Comparison of ENCODE assay signal across 9 cellular contexts in the genomic region with DNA sequence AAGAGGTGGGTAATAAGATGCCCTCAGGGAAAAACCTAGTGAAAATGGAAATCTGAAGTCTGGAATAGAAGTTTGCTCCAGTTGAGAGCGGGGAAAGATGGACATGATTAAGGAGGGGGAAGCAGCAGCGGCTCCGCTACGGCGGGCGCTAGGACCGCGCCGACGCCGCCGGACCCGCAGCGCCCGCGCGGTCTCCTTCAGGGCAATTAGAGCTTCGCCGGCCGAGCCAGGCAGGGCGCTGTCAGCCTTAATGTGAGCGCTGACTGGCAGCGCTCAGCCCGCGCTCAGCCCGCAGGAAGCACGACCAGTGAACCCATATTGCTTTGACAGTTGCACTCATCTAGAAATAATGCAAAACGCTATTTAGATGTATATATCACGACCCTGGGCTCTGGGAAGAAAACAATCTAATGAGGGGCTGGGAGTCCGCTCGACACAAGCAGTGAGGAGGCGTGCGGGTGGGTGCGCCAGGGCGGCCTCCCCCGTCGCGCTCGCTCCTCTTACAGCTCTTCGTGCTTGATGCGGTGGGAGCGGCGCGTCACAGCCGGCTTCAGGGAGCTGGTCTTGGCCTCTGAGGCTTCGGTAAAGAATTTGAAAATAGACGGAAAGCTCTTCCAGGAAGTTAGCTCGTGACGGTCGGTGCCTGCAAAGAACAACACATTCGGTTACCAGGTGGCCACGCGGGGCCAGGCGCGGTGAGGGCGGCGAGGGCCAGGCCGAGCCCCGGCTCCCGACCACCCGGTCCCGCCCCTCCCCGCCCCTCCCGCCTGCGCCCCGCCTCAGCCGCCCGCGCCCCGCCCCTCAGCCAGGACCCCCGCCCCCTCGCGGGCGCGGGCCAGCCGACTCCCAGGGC. TPM values are rescaled to one million over a fixed set of nuclear protein-coding genes. Genes with fewer than 3 reads are reported as not detected.
DNase-seq lines count a peak whose midpoint lies in the region; ATAC-seq, FAIRE-seq and TF ChIP-seq lines count a peak whose summit lies in the region.
"Had no signal": no experiment of that assay in that cellular context is flagged by ENCODE, and none has a peak within 500 bp of the region (broad histone marks: within the 10 kb centered on the region; RNA-seq: fewer than 3 reads in every experiment).

No MANE protein-coding gene starts in this region.

- ATAC-seq in GM21367 (IDR thresholded peaks at IDR 0.05; ENCODE audit: unreplicated experiment) = peak; percentile 98

- 0 to 1% methylated on average over 55 to 76 of the region's 76 CpGs for WGBS in esophagus, 2 donors

- H3K27me3 ChIP-seq in esophagus (ENCODE audit: control insufficient read depth in 1 of 2, insufficient read depth in 2 of 2, low read length in 2 of 2) (no peaks in the 10 kb centered on the region), mucosa of stomach (ENCODE audit: control insufficient read depth, insufficient read depth, low read length) (peaks cover 5% of the 10 kb centered on the region)

- no peaks in the 10 kb centered on the region for H3K36me3 ChIP-seq in esophagus (ENCODE audit: control insufficient read depth in 2 of 2, insufficient read depth in 2 of 2, low read length in 1 of 2)
- no peaks in the 10 kb centered on the region for H3K36me3 ChIP-seq in mucosa of stomach (ENCODE audit: control insufficient read depth, insufficient read depth, low read length)

- peak overlapping the region; percentile 64 to 84 for H3K27ac ChIP-seq in esophagus (ENCODE audit: low read depth in 2 of 2, low read length in 1 of 2)

- H3K9me3 ChIP-seq in esophagus (ENCODE audit: control insufficient read depth in 2 of 2, insufficient read depth in 1 of 2, low read depth in 1 of 2, low read length in 1 of 2) = no peaks in the 10 kb centered on the region
- H3K9me3 ChIP-seq in mucosa of stomach (ENCODE audit: control insufficient read depth, low read length) = no peaks in the 10 kb centered on the region

- FAIRE-seq in D721Med (lab: Jason Lieb, UNC) = no peak
- FAIRE-seq: endometrium had no signal

- H3K4me3 ChIP-seq in esophagus (ENCODE audit: low read depth in 1 of 2, low read length in 2 of 2) (peak overlapping the region; percentile 61 to 71), mucosa of stomach (ENCODE audit: low read length) (peak overlapping the region; percentile 31)

- peak overlapping the region; percentile 9 for H3K9ac ChIP-seq in mucosa of stomach (ENCODE audit: low read length)

- TF ChIP-seq CTCF in D721Med (IDR thresholded peaks at IDR 0.05; ENCODE audit: insufficient read depth, missing control alignments) = peak; percentile 21

- DNase-seq in D721Med (ENCODE audit: insufficient read length, low spot score) = no peak
- DNase-seq in HK-2 (ENCODE audit: unreplicated experiment) = peak; percentile 60
- peak; percentile 53 for DNase-seq in NCI-H82 treated with DMSO at 0.1 percent for 48 hours (lab: John Stamatoyannopoulos, UW; ENCODE audit: unreplicated experiment)
- peak; percentile 51 for DNase-seq in activated T-cell treated with anti-CD3 and anti-CD28 coated beads for 48 hours (ENCODE audit: low read depth)
- peak; percentile 82 for DNase-seq in superior temporal gyrus (ENCODE audit: extremely low spot score)

- H3K4me1 ChIP-seq in esophagus (ENCODE audit: control insufficient read depth in 2 of 2, insufficient read depth in 2 of 2, low read length in 1 of 2) = no peaks in the 10 kb centered on the region
- no peaks in the 10 kb centered on the region for H3K4me1 ChIP-seq in mucosa of stomach (ENCODE audit: control insufficient read depth, insufficient read depth, low read length)

RNA-seq across cellular contexts. Expression of gene NR2F1, which starts 37.7 kb away (rescaled TPM):
- 1 to 10 TPM; 2.2 to 9.5 TPM for polyA plus RNA-seq in esophagus

RNA-seq across cellular contexts. Expression of gene NR2F1-AS1, which starts 39.7 kb away (rescaled TPM):
- 1 to 10 TPM; 3.2 to 3.4 TPM for polyA plus RNA-seq in esophagus
